In genomic region chr17:40095356-40095943, GRCh38 we compare ENCODE assay signal across 1 cellular context.
A peak's percentile ranks its signal among the peaks of the same experiment; 100 is the strongest.
TF ChIP-seq lines count a peak whose summit lies in the region.

No MANE protein-coding gene starts in this region.

TF ChIP-seq in K562, 482 proteins besides CTCF, POLR2A, EP300 and RAD21:
- TF ChIP-seq ZNF24 (IDR thresholded peaks at IDR 0.05): no peak
- no peak for TF ChIP-seq HDAC1 (IDR thresholded peaks at IDR 0.05)
- peak; percentile 43 for TF ChIP-seq RBM22 (IDR thresholded peaks at IDR 0.05; ENCODE audit: low read depth, low read length, poor library complexity, severe bottlenecking)
- TF ChIP-seq, protein P1, sequence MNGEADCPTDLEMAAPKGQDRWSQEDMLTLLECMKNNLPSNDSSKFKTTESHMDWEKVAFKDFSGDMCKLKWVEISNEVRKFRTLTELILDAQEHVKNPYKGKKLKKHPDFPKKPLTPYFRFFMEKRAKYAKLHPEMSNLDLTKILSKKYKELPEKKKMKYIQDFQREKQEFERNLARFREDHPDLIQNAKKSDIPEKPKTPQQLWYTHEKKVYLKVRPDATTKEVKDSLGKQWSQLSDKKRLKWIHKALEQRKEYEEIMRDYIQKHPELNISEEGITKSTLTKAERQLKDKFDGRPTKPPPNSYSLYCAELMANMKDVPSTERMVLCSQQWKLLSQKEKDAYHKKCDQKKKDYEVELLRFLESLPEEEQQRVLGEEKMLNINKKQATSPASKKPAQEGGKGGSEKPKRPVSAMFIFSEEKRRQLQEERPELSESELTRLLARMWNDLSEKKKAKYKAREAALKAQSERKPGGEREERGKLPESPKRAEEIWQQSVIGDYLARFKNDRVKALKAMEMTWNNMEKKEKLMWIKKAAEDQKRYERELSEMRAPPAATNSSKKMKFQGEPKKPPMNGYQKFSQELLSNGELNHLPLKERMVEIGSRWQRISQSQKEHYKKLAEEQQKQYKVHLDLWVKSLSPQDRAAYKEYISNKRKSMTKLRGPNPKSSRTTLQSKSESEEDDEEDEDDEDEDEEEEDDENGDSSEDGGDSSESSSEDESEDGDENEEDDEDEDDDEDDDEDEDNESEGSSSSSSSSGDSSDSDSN (IDR thresholded peaks at IDR 0.05; ENCODE audit: borderline replicate concordance in 1 of 2, low read depth in 2 of 2, low read length in 2 of 2): no peak
- peak; percentile 38 for TF ChIP-seq RBFOX2 (IDR thresholded peaks at IDR 0.05; ENCODE audit: low read depth, low read length)
- TF ChIP-seq, protein P2, sequence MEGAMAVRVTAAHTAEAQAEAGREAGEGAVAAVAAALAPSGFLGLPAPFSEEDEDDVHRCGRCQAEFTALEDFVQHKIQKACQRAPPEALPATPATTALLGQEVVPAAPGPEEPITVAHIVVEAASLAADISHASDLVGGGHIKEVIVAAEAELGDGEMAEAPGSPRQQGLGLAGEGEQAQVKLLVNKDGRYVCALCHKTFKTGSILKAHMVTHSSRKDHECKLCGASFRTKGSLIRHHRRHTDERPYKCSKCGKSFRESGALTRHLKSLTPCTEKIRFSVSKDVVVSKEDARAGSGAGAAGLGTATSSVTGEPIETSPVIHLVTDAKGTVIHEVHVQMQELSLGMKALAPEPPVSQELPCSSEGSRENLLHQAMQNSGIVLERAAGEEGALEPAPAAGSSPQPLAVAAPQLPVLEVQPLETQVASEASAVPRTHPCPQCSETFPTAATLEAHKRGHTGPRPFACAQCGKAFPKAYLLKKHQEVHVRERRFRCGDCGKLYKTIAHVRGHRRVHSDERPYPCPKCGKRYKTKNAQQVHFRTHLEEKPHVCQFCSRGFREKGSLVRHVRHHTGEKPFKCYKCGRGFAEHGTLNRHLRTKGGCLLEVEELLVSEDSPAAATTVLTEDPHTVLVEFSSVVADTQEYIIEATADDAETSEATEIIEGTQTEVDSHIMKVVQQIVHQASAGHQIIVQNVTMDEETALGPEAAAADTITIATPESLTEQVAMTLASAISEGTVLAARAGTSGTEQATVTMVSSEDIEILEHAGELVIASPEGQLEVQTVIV (CRISPR knock-in tag; IDR thresholded peaks at IDR 0.05; ENCODE audit: borderline replicate concordance): no peak
- TF ChIP-seq POLR2G (IDR thresholded peaks at IDR 0.05; ENCODE audit: low read depth, low read length): peak; percentile 74
